Comparison of ENCODE assay signal across 12 cellular contexts in the genomic region with DNA sequence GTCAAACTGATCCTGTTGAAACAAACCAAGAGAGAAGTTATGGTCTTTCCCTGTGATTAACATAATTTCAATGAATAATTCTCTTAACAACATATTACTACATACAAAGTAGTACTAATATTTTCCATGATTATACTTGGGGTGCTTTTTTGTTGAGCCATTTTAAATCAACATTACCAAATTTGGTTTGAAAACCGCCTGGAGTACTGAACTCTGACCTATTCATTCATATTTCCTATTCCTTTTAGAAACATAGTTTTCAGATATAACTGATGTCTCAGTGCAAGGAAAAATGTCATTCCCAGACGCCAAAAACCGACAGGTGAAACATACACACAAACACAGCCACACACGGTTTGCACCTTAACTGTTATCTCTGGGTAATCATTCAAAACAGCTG. TPM values are rescaled to one million over a fixed set of nuclear protein-coding genes. Genes with fewer than 3 reads are reported as not detected.
DNase-seq lines count a peak whose midpoint lies in the region; ATAC-seq and TF ChIP-seq lines count a peak whose summit lies in the region.
"Had no signal": no experiment of that assay in that cellular context is flagged by ENCODE, and none has a peak within 500 bp of the region (broad histone marks: within the 10 kb centered on the region; RNA-seq: fewer than 3 reads in every experiment).

No MANE protein-coding gene starts in this region.

- H4K20me1 ChIP-seq in OCI-LY3 (ENCODE audit: insufficient read depth, low read length): peaks cover 32% of the 10 kb centered on the region

- H3K4me3 ChIP-seq in OCI-LY3 (ENCODE audit: low read length) (peak overlapping the region; percentile 55), right lobe of liver (no peak overlapping the region), suprapubic skin (no peak overlapping the region)

- H3K9me3 Mint-ChIP-seq in activated naive CD8-positive, alpha-beta T cell (ENCODE audit: low read depth): no peaks in the 10 kb centered on the region
- H3K9me3 Mint-ChIP-seq: H9 had no signal

- H3K9me3 ChIP-seq in OCI-LY3 (ENCODE audit: insufficient read depth, low read length) (no peaks in the 10 kb centered on the region), right lobe of liver (no peaks in the 10 kb centered on the region), suprapubic skin (no peaks in the 10 kb centered on the region)

- H3K36me3 ChIP-seq in OCI-LY3 (replicated peaks; ENCODE audit: low read depth, low read length): peaks cover 31% of the 10 kb centered on the region
- H3K36me3 ChIP-seq in right lobe of liver: no peaks in the 10 kb centered on the region
- H3K36me3 ChIP-seq in suprapubic skin: no peaks in the 10 kb centered on the region

- no peak overlapping the region for H2AFZ ChIP-seq in OCI-LY3 (ENCODE audit: low read depth, low read length)

- TF ChIP-seq EP300 in suprapubic skin (IDR thresholded peaks at IDR 0.05): no peak

- peak overlapping the region; percentile 88 for H3K4me2 ChIP-seq in OCI-LY3 (ENCODE audit: low read length)

- peak overlapping the region; percentile 94 for H3K27ac ChIP-seq in OCI-LY3 (ENCODE audit: low read length)
- H3K27ac ChIP-seq in right lobe of liver: peak overlapping the region in 2 of 3 donors; percentile 6 to 52
- H3K27ac ChIP-seq in suprapubic skin: peak overlapping the region; percentile 74
- H3K27ac ChIP-seq: HL-60 had no signal

- peaks cover 100% of the 10 kb centered on the region for H3K79me2 ChIP-seq in OCI-LY3 (ENCODE audit: low read length)

- H3K4me1 ChIP-seq in OCI-LY3 (ENCODE audit: low read length) (peaks cover 97% of the 10 kb centered on the region), right lobe of liver (peaks cover 0 to 9% (median 0%) of the 10 kb centered on the region in 4 donors), suprapubic skin (peaks cover 36% of the 10 kb centered on the region)

- peak in 2 of 4 donors; percentile 17 to 19 for ATAC-seq in right lobe of liver
- ATAC-seq: left colon had no signal

- peak overlapping the region; percentile 76 for H3K9ac ChIP-seq in OCI-LY3 (ENCODE audit: low read length)

- no peak for TF ChIP-seq CTCF in OCI-LY3 (IDR thresholded peaks at IDR 0.05; ENCODE audit: low read depth, low read length)
- no peak for TF ChIP-seq CTCF in right lobe of liver (IDR thresholded peaks at IDR 0.05)
- no peak for TF ChIP-seq CTCF in suprapubic skin (IDR thresholded peaks at IDR 0.05)

- H3K4me1 Mint-ChIP-seq in activated naive CD8-positive, alpha-beta T cell (ENCODE audit: low read depth): peaks cover 76% of the 10 kb centered on the region

- peaks cover 19% of the 10 kb centered on the region for H3K36me3 Mint-ChIP-seq in activated naive CD8-positive, alpha-beta T cell

- 32% methylated on average over 4 of the region's 4 CpGs for WGBS in right lobe of liver (ENCODE audit: insufficient coverage, low coverage, low lambda C conversion rate, missing lambda C conversion rate)
- 34% methylated on average over 4 of the region's 4 CpGs for WGBS in suprapubic skin

- peak overlapping the region; percentile 85 for H3K4me3 Mint-ChIP-seq in activated naive CD8-positive, alpha-beta T cell
- H3K4me3 Mint-ChIP-seq: H9 had no signal

- TF ChIP-seq POLR2A in right lobe of liver (IDR thresholded peaks at IDR 0.05) (no peak), suprapubic skin (IDR thresholded peaks at IDR 0.05) (no peak)

- no peaks in the 10 kb centered on the region for H3K27me3 ChIP-seq in OCI-LY3 (ENCODE audit: low read depth, low read length)
- no peaks in the 10 kb centered on the region for H3K27me3 ChIP-seq in right lobe of liver
- H3K27me3 ChIP-seq in suprapubic skin: no peaks in the 10 kb centered on the region

- no peaks in the 10 kb centered on the region for H3K27me3 Mint-ChIP-seq in activated naive CD8-positive, alpha-beta T cell

- intact Hi-C loops in right lobe of liver (cut with DNase I): no loop called here

- no peak for DNase-seq in right lobe of liver
- DNase-seq in suprapubic skin (ENCODE audit: low spot score in 2 of 2): no peak
- no peak for DNase-seq in RPMI8226
- no peak for DNase-seq in cerebellum (ENCODE audit: low spot score)
- DNase-seq in epidermal melanocyte (ENCODE audit: insufficient read length, low spot score): no peak
- DNase-seq: DMS79 treated with DMSO at 0.1 percent for 48 hours, H9, left colon, NCI-H1105 treated with DMSO at 0.1 percent for 48 hours had no signal

- H3K27ac Mint-ChIP-seq in activated naive CD8-positive, alpha-beta T cell: peak overlapping the region; percentile 99

RNA-seq across cellular contexts. Expression of a gene that starts 48.0 kb away (rescaled TPM):
- total RNA-seq in right lobe of liver (10 to 100 TPM; 11.7 to 27.1 (median 15.9) TPM), suprapubic skin (10 to 100 TPM; 23.7 to 50.5 (median 43.3) TPM), cerebellum (73.8 TPM)

RNA-seq across cellular contexts. Expression of a gene that starts 58.8 kb away (rescaled TPM):
- total RNA-seq in right lobe of liver (10 to 100 TPM; 12.6 to 18.2 (median 14.5) TPM), suprapubic skin (10 to 100 TPM; 24.6 to 41.8 (median 34.1) TPM), cerebellum (35.6 TPM)

Comparison
In these comparisons a context has a peak if more than half of its experiments do, and no peak if none do; other contexts are left out.
1. H3K27ac ChIP-seq: peak in every context shown above with its lines; median percentile 94 in OCI-LY3; 74 in suprapubic skin; 29 in right lobe of liver.